ENCODE assay signal across 1 cellular context in genomic region chr20:6848992-6849391, GRCh38.
TF ChIP-seq lines count a peak whose summit lies in the region.

No MANE protein-coding gene starts in this region.

TF ChIP-seq in H1, 55 proteins besides CTCF, POLR2A, EP300 and RAD21 (continued from another document):
- TF ChIP-seq, protein P1, sequence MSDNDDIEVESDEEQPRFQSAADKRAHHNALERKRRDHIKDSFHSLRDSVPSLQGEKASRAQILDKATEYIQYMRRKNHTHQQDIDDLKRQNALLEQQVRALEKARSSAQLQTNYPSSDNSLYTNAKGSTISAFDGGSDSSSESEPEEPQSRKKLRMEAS (IDR thresholded peaks at IDR 0.05), result no peak
- TF ChIP-seq POLR2AphosphoS5 (IDR thresholded peaks at IDR 0.05; ENCODE audit: low read depth, low read length), result no peak
- no peak for TF ChIP-seq SIX5 (IDR thresholded peaks at IDR 0.05; ENCODE audit: low read depth, low read length)
- TF ChIP-seq CHD7 (IDR thresholded peaks at IDR 0.05; ENCODE audit: insufficient replicate concordance, low read length), result no peak
- no peak for TF ChIP-seq JUND (IDR thresholded peaks at IDR 0.05; ENCODE audit: low read length)
- no peak for TF ChIP-seq ASH2L (IDR thresholded peaks at IDR 0.05; ENCODE audit: low read length)
- TF ChIP-seq KDM5A (IDR thresholded peaks at IDR 0.05; ENCODE audit: low read length), result no peak
- TF ChIP-seq CREB1 (IDR thresholded peaks at IDR 0.05), result no peak
